In the genomic region with DNA sequence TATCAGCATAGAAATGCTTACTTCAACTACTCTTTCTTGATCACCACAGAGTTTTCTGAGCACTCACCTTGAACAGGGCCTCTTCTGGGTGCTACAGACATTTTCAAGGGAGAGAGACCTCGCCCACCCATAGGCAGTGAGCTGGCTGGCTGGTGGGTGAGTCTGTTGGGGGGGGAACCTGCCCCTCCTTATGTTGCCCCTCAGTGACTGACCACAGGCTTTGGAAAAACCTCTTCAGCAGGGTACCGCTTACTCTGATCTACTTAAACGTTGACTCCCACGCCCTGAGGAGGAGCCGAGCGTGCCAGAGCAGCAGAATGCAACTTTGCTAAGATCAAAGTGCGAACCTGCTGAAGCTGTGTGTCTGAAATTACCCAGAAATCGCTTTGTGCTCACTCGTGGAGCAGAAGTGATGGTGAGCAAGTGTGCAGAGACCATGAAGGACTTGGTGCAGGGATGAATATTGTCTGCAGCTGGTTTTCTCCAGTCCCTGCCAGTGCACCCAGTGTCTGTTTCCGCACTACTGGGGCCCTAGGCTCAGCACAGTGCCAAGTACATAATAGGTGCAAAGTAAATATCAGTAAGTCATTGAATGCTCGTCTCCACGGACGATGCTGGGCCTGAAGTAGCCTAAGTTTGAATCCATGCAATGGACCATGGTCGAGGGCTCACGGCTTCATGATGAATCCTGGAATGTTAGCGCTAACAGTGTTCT, we compare ENCODE assay signal across 1 cellular context.
TF ChIP-seq lines count a peak whose summit lies in the region.

No MANE protein-coding gene starts in this region.

TF ChIP-seq in GM12878, 131 proteins besides CTCF, POLR2A, EP300 and RAD21 (continued from another document):
- TF ChIP-seq, protein P1, sequence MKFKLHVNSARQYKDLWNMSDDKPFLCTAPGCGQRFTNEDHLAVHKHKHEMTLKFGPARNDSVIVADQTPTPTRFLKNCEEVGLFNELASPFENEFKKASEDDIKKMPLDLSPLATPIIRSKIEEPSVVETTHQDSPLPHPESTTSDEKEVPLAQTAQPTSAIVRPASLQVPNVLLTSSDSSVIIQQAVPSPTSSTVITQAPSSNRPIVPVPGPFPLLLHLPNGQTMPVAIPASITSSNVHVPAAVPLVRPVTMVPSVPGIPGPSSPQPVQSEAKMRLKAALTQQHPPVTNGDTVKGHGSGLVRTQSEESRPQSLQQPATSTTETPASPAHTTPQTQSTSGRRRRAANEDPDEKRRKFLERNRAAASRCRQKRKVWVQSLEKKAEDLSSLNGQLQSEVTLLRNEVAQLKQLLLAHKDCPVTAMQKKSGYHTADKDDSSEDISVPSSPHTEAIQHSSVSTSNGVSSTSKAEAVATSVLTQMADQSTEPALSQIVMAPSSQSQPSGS (IDR thresholded peaks at IDR 0.05; ENCODE audit: low read length), result no peak
- TF ChIP-seq GATAD2B (conservative IDR thresholded peaks at IDR 0.05; ENCODE audit: low read depth) (0 out of 2 replicates have a peak, but pooled peaks have one; percentile 32), EGR1 (IDR thresholded peaks at IDR 0.05; ENCODE audit: borderline replicate concordance in 1 of 2, low read depth in 2 of 2, low read length in 2 of 2) (peak in 1 of 2 experiments; percentile 4; a peak in 1 of 3 replicates), SMAD1 (IDR thresholded peaks at IDR 0.05; ENCODE audit: low read depth, partially characterized antibody) (no peak), SUZ12 (IDR thresholded peaks at IDR 0.05; ENCODE audit: unreplicated experiment) (no peak), RB1 (IDR thresholded peaks at IDR 0.05; ENCODE audit: borderline replicate concordance) (peak; percentile 13; the same call in 1 of the 2 replicates), PAX5 (IDR thresholded peaks at IDR 0.05; ENCODE audit: borderline replicate concordance, low read depth, low read length) (no peak), BRCA1 (IDR thresholded peaks at IDR 0.05; ENCODE audit: low read depth, low read length) (no peak), MEF2B (IDR thresholded peaks at IDR 0.05; ENCODE audit: partially characterized antibody, poor library complexity, severe bottlenecking) (peak; percentile 32), TAF1 (IDR thresholded peaks at IDR 0.05; ENCODE audit: borderline replicate concordance, low read depth, low read length) (no peak), SP1 (IDR thresholded peaks at IDR 0.05; ENCODE audit: low read depth, low read length) (no peak), STAT1 (conservative IDR thresholded peaks at IDR 0.05) (no peak), IKZF1 (conservative IDR thresholded peaks at IDR 0.05) (no peak), TCF3 (IDR thresholded peaks at IDR 0.05; ENCODE audit: borderline replicate concordance, insufficient read depth, low read depth, low read length) (no peak), DPF2 (IDR thresholded peaks at IDR 0.05) (no peak), CREM (IDR thresholded peaks at IDR 0.05; ENCODE audit: low read depth) (no peak), ZSCAN29 (IDR thresholded peaks at IDR 0.05) (no peak), IKZF2 (IDR thresholded peaks at IDR 0.05) (peak in 1 of 2 experiments; percentile 30; a peak in 1 of 4 replicates), NFIC (IDR thresholded peaks at IDR 0.05; ENCODE audit: low read depth, low read length) (no peak), POLR2AphosphoS5 (IDR thresholded peaks at IDR 0.05; ENCODE audit: low read length) (no peak)
- TF ChIP-seq, protein P2, sequence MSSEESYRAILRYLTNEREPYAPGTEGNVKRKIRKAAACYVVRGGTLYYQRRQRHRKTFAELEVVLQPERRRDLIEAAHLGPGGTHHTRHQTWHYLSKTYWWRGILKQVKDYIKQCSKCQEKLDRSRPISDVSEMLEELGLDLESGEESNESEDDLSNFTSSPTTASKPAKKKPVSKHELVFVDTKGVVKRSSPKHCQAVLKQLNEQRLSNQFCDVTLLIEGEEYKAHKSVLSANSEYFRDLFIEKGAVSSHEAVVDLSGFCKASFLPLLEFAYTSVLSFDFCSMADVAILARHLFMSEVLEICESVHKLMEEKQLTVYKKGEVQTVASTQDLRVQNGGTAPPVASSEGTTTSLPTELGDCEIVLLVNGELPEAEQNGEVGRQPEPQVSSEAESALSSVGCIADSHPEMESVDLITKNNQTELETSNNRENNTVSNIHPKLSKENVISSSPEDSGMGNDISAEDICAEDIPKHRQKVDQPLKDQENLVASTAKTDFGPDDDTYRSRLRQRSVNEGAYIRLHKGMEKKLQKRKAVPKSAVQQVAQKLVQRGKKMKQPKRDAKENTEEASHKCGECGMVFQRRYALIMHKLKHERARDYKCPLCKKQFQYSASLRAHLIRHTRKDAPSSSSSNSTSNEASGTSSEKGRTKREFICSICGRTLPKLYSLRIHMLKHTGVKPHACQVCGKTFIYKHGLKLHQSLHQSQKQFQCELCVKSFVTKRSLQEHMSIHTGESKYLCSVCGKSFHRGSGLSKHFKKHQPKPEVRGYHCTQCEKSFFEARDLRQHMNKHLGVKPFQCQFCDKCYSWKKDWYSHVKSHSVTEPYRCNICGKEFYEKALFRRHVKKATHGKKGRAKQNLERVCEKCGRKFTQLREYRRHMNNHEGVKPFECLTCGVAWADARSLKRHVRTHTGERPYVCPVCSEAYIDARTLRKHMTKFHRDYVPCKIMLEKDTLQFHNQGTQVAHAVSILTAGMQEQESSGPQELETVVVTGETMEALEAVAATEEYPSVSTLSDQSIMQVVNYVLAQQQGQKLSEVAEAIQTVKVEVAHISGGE (CRISPR knock-in tag; IDR thresholded peaks at IDR 0.05), result no peak
- TF ChIP-seq, protein P3, sequence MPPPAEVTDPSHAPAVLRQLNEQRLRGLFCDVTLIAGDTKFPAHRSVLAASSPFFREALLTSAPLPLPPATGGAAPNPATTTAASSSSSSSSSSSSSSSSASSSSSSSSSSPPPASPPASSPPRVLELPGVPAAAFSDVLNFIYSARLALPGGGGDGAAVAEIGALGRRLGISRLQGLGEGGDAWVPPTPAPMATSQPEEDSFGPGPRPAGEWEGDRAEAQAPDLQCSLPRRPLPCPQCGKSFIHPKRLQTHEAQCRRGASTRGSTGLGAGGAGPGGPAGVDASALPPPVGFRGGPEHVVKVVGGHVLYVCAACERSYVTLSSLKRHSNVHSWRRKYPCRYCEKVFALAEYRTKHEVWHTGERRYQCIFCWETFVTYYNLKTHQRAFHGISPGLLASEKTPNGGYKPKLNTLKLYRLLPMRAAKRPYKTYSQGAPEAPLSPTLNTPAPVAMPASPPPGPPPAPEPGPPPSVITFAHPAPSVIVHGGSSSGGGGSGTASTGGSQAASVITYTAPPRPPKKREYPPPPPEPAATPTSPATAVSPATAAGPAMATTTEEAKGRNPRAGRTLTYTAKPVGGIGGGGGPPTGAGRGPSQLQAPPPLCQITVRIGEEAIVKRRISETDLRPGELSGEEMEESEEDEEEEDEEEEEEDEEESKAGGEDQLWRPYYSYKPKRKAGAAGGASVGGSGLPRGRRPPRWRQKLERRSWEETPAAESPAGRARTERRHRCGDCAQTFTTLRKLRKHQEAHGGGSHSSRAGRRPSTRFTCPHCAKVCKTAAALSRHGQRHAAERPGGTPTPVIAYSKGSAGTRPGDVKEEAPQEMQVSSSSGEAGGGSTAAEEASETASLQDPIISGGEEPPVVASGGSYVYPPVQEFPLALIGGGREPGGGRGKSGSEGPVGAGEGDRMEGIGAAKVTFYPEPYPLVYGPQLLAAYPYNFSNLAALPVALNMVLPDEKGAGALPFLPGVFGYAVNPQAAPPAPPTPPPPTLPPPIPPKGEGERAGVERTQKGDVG (CRISPR knock-in tag; IDR thresholded peaks at IDR 0.05), result no peak
- TF ChIP-seq, protein P4, sequence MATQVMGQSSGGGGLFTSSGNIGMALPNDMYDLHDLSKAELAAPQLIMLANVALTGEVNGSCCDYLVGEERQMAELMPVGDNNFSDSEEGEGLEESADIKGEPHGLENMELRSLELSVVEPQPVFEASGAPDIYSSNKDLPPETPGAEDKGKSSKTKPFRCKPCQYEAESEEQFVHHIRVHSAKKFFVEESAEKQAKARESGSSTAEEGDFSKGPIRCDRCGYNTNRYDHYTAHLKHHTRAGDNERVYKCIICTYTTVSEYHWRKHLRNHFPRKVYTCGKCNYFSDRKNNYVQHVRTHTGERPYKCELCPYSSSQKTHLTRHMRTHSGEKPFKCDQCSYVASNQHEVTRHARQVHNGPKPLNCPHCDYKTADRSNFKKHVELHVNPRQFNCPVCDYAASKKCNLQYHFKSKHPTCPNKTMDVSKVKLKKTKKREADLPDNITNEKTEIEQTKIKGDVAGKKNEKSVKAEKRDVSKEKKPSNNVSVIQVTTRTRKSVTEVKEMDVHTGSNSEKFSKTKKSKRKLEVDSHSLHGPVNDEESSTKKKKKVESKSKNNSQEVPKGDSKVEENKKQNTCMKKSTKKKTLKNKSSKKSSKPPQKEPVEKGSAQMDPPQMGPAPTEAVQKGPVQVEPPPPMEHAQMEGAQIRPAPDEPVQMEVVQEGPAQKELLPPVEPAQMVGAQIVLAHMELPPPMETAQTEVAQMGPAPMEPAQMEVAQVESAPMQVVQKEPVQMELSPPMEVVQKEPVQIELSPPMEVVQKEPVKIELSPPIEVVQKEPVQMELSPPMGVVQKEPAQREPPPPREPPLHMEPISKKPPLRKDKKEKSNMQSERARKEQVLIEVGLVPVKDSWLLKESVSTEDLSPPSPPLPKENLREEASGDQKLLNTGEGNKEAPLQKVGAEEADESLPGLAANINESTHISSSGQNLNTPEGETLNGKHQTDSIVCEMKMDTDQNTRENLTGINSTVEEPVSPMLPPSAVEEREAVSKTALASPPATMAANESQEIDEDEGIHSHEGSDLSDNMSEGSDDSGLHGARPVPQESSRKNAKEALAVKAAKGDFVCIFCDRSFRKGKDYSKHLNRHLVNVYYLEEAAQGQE (IDR thresholded peaks at IDR 0.05; ENCODE audit: low read depth, low read length), result no peak
- TF ChIP-seq, protein P5, sequence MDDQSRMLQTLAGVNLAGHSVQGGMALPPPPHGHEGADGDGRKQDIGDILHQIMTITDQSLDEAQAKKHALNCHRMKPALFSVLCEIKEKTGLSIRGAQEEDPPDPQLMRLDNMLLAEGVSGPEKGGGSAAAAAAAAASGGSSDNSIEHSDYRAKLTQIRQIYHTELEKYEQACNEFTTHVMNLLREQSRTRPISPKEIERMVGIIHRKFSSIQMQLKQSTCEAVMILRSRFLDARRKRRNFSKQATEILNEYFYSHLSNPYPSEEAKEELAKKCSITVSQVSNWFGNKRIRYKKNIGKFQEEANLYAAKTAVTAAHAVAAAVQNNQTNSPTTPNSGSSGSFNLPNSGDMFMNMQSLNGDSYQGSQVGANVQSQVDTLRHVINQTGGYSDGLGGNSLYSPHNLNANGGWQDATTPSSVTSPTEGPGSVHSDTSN (IDR thresholded peaks at IDR 0.05; ENCODE audit: insufficient replicate concordance, low read depth, low read length), result no peak
- TF ChIP-seq, protein P6, sequence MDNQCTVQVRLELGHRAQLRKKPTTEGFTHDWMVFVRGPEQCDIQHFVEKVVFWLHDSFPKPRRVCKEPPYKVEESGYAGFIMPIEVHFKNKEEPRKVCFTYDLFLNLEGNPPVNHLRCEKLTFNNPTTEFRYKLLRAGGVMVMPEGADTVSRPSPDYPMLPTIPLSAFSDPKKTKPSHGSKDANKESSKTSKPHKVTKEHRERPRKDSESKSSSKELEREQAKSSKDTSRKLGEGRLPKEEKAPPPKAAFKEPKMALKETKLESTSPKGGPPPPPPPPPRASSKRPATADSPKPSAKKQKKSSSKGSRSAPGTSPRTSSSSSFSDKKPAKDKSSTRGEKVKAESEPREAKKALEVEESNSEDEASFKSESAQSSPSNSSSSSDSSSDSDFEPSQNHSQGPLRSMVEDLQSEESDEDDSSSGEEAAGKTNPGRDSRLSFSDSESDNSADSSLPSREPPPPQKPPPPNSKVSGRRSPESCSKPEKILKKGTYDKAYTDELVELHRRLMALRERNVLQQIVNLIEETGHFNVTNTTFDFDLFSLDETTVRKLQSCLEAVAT (IDR thresholded peaks at IDR 0.05), result peak; percentile 73
TF ChIP-seq in GM12878: peak in this region for 10.
